Comparison of ENCODE assay signal across 1 cellular context in genomic region chr1:198605426-198605825, GRCh38.
TF ChIP-seq lines count a peak whose summit lies in the region.

No MANE protein-coding gene starts in this region.

TF ChIP-seq in K562, 482 proteins besides CTCF, POLR2A, EP300 and RAD21 (continued from another document):
- no peak for TF ChIP-seq MLX (CRISPR knock-in tag; conservative IDR thresholded peaks at IDR 0.05)
- TF ChIP-seq TARDBP (IDR thresholded peaks at IDR 0.05), result no peak
- no peak for TF ChIP-seq ELF4 (CRISPR knock-in tag; IDR thresholded peaks at IDR 0.05)
- peak; percentile 47; the same call in 1 of the 2 replicates for TF ChIP-seq DMBX1 (CRISPR knock-in tag; IDR thresholded peaks at IDR 0.05; ENCODE audit: borderline replicate concordance)
TF ChIP-seq in K562: peak in this region for 6.
